1 cellular context compared by ENCODE assay signal in genomic region chr3:197422506-197422905, GRCh38.
TF ChIP-seq lines count a peak whose summit lies in the region.

No MANE protein-coding gene starts in this region.

TF ChIP-seq in HepG2, 621 proteins besides CTCF, POLR2A, EP300 and RAD21 (continued from another document and continues in another):
- TF ChIP-seq ZUFSP (CRISPR knock-in tag; IDR thresholded peaks at IDR 0.05; ENCODE audit: borderline replicate concordance) (no peak), HES4 (CRISPR knock-in tag; IDR thresholded peaks at IDR 0.05; ENCODE audit: borderline replicate concordance) (no peak), ZNF335 (CRISPR knock-in tag; IDR thresholded peaks at IDR 0.05) (no peak), THAP8 (CRISPR knock-in tag; IDR thresholded peaks at IDR 0.05; ENCODE audit: borderline replicate concordance) (no peak), CBX1 (IDR thresholded peaks at IDR 0.05; ENCODE audit: low read depth) (no peak), ZNF260 (CRISPR knock-in tag; IDR thresholded peaks at IDR 0.05; ENCODE audit: borderline replicate concordance, low read depth) (no peak), ZNF615 (CRISPR knock-in tag; IDR thresholded peaks at IDR 0.05; ENCODE audit: borderline replicate concordance) (no peak), MTA3 (CRISPR knock-in tag; IDR thresholded peaks at IDR 0.05) (no peak), ZNF225 (CRISPR knock-in tag; IDR thresholded peaks at IDR 0.05) (no peak), REST (IDR thresholded peaks at IDR 0.05; ENCODE audit: borderline replicate concordance in 1 of 2, low read depth in 1 of 2, low read length in 2 of 2) (no peak), ZNF597 (CRISPR knock-in tag; IDR thresholded peaks at IDR 0.05) (no peak), ZNF660 (CRISPR knock-in tag; IDR thresholded peaks at IDR 0.05; ENCODE audit: borderline replicate concordance, low read depth) (no peak), TAF1 (CRISPR knock-in tag; IDR thresholded peaks at IDR 0.05) (no peak), HNF4G (IDR thresholded peaks at IDR 0.05; ENCODE audit: borderline replicate concordance, low read depth, low read length) (peak; percentile 80), HNF4G (CRISPR knock-in tag; IDR thresholded peaks at IDR 0.05; ENCODE audit: borderline replicate concordance, low read depth) (no peak; the same call in 1 of the 2 replicates), ZNF12 (CRISPR knock-in tag; IDR thresholded peaks at IDR 0.05) (no peak), ZGPAT (CRISPR knock-in tag; IDR thresholded peaks at IDR 0.05) (no peak), ATF3 (CRISPR knock-in tag; IDR thresholded peaks at IDR 0.05) (no peak), TBX2 (CRISPR knock-in tag; IDR thresholded peaks at IDR 0.05; ENCODE audit: borderline replicate concordance) (no peak), ZNF101 (CRISPR knock-in tag; IDR thresholded peaks at IDR 0.05; ENCODE audit: borderline replicate concordance, low read depth) (no peak), ZSCAN9 (CRISPR knock-in tag; IDR thresholded peaks at IDR 0.05; ENCODE audit: borderline replicate concordance) (no peak), KMT2B (CRISPR knock-in tag; IDR thresholded peaks at IDR 0.05) (no peak), E2F2 (CRISPR knock-in tag; IDR thresholded peaks at IDR 0.05; ENCODE audit: borderline replicate concordance) (no peak), YY1 (IDR thresholded peaks at IDR 0.05; ENCODE audit: insufficient read depth, insufficient replicate concordance, low read depth, low read length) (peak; percentile 32), ARID3A (IDR thresholded peaks at IDR 0.05; ENCODE audit: low read depth, low read length) (peak; percentile 20; the same call in 1 of the 2 replicates), ZNF530 (CRISPR knock-in tag; IDR thresholded peaks at IDR 0.05; ENCODE audit: low read depth) (no peak), GABPB1 (CRISPR knock-in tag; IDR thresholded peaks at IDR 0.05) (no peak), NR2C2 (CRISPR knock-in tag; IDR thresholded peaks at IDR 0.05; ENCODE audit: borderline replicate concordance) (no peak), NFE2L2 (IDR thresholded peaks at IDR 0.05; ENCODE audit: low read length) (no peak), ZNF512B (CRISPR knock-in tag; IDR thresholded peaks at IDR 0.05; ENCODE audit: borderline replicate concordance) (no peak), MBNL3 (CRISPR knock-in tag; conservative IDR thresholded peaks at IDR 0.05) (no peak), SKI (IDR thresholded peaks at IDR 0.05; ENCODE audit: partially characterized antibody) (no peak), ZNF350 (CRISPR knock-in tag; IDR thresholded peaks at IDR 0.05; ENCODE audit: borderline replicate concordance, low read depth) (no peak), ZNF687 (CRISPR knock-in tag; IDR thresholded peaks at IDR 0.05) (0 out of 2 replicates have a peak, but pooled peaks have one; percentile 34), ZNF556 (CRISPR knock-in tag; IDR thresholded peaks at IDR 0.05; ENCODE audit: borderline replicate concordance) (no peak), RFX1 (IDR thresholded peaks at IDR 0.05) (no peak), HNF4A (CRISPR knock-in tag; IDR thresholded peaks at IDR 0.05) (peak; percentile 80), KAT8 (CRISPR knock-in tag; IDR thresholded peaks at IDR 0.05) (no peak), ONECUT2 (CRISPR knock-in tag; IDR thresholded peaks at IDR 0.05) (no peak)
